In the genomic region with DNA sequence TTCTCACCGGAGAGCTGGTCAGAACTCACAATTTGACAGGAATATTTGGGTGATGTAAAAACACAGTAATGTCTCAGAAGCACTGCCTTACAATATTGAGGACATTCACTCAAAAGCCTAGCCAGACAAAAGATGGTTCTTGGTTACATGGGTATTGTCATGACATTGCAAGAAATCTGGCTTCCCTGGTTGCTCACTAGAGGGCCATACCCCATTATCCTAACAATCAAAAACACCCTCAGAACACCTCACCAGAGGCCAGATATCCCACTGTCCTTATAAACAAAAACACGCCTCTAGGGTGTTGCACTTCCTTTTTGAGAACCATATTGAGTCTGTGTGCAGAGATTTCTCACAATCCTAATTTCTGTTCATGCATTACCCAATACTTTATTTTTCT, we compare ENCODE assay signal across 29 cellular contexts.
"Had no signal": no experiment of that assay in that cellular context is flagged by ENCODE, and none has a peak within 500 bp of the region (broad histone marks: within the 10 kb centered on the region; RNA-seq: fewer than 3 reads in every experiment).

No MANE protein-coding gene starts in this region.

- H3K4me1 Mint-ChIP-seq: memory B cell; mesothelial cell of epicardium; naive thymus-derived CD4-positive, alpha-beta T cell; neural progenitor cell; stimulated activated naive CD8-positive, alpha-beta T cell treated with anti-CD3 and anti-CD28 coated beads, Interleukin-15, amount 100 ng/mL, for 72 hours had no signal

- H3K9me3 Mint-ChIP-seq: mesothelial cell of epicardium, nephron, neural progenitor cell had no signal

- H3K27ac ChIP-seq: colonic mucosa, esophagus muscularis mucosa, foreskin keratinocyte, heart right ventricle, neural progenitor cell, prostate gland, right atrium auricular region, suprapubic skin, vagina had no signal

- H3K36me3 ChIP-seq: colonic mucosa, esophagus muscularis mucosa, heart right ventricle, neural progenitor cell, prostate gland, right atrium auricular region, suprapubic skin, vagina had no signal

- DNase-seq: colonic mucosa; effector CD8-positive, alpha-beta T cell; foreskin keratinocyte; glutamatergic neuron; heart right ventricle; hippocampal formation; kidney glomerular epithelial cell; naive thymus-derived CD4-positive, alpha-beta T cell; stimulated activated CD4-positive, alpha-beta T cell treated with anti-CD3 and anti-CD28 coated beads, Interleukin-12 subunit alpha, Interleukin-12 subunit beta, amount 100 ng/mL, for 4 hours; stimulated activated CD4-positive, alpha-beta T cell treated with anti-CD3 and anti-CD28 coated beads, Interleukin-1b, Interleukin-23, amount 100 ng/mL, for 48 hours; stimulated activated CD4-positive, alpha-beta T cell treated with anti-CD3 and anti-CD28 coated beads, Interleukin-4, amount 100 ng/mL, for 1 hour; stimulated activated CD8-positive, alpha-beta memory T cell treated with anti-CD3 and anti-CD28 coated beads, Interleukin-4, amount 100 ng/mL, for 48 hours; stimulated activated naive CD4-positive, alpha-beta T cell; stimulated activated naive CD8-positive, alpha-beta T cell treated with anti-CD3 and anti-CD28 coated beads, Interleukin-15, amount 100 ng/mL, for 72 hours; trophoblast cell had no signal

- H3K4me3 ChIP-seq: colonic mucosa, esophagus muscularis mucosa, heart right ventricle, lung, neural progenitor cell, prostate gland, right atrium auricular region, smooth muscle cell, suprapubic skin, vagina had no signal

- H3K4me2 ChIP-seq: neural progenitor cell, smooth muscle cell had no signal

- H3K4me1 ChIP-seq: colonic mucosa, esophagus muscularis mucosa, foreskin keratinocyte, neural progenitor cell, prostate gland, right atrium auricular region, suprapubic skin, vagina had no signal

- H3K27me3 Mint-ChIP-seq: dendritic cell treated with granulocyte-macrophage colony-stimulating factor and Interleukin-4, amounts not matched to agents 40 ng/mL and 50 ng/mL, for 4 days; memory B cell; naive thymus-derived CD4-positive, alpha-beta T cell; stimulated activated naive CD8-positive, alpha-beta T cell treated with anti-CD3 and anti-CD28 coated beads, Interleukin-15, amount 100 ng/mL, for 72 hours had no signal

- H3K36me3 Mint-ChIP-seq: memory B cell; mesothelial cell of epicardium; naive thymus-derived CD4-positive, alpha-beta T cell; neural progenitor cell had no signal

- ATAC-seq: foreskin keratinocyte; heart right ventricle; left lobe of liver; naive thymus-derived CD4-positive, alpha-beta T cell; sciatic nerve; stimulated activated naive CD8-positive, alpha-beta T cell treated with anti-CD3 and anti-CD28 coated beads, Interleukin-15, amount 100 ng/mL, for 72 hours had no signal

- H3K9me3 ChIP-seq: colonic mucosa, esophagus muscularis mucosa, heart right ventricle, prostate gland, right atrium auricular region, suprapubic skin, vagina had no signal

- H3K4me3 Mint-ChIP-seq: dendritic cell treated with granulocyte-macrophage colony-stimulating factor and Interleukin-4, amounts not matched to agents 40 ng/mL and 50 ng/mL, for 4 days; memory B cell; mesothelial cell of epicardium; naive thymus-derived CD4-positive, alpha-beta T cell; nephron; neural progenitor cell; stimulated activated naive CD8-positive, alpha-beta T cell treated with anti-CD3 and anti-CD28 coated beads, Interleukin-15, amount 100 ng/mL, for 72 hours had no signal

- H2AFZ ChIP-seq: neural progenitor cell had no signal

- H3K27ac Mint-ChIP-seq: dendritic cell treated with granulocyte-macrophage colony-stimulating factor and Interleukin-4, amounts not matched to agents 40 ng/mL and 50 ng/mL, for 4 days; memory B cell; mesothelial cell of epicardium; naive thymus-derived CD4-positive, alpha-beta T cell; nephron; neural progenitor cell; stimulated activated naive CD8-positive, alpha-beta T cell treated with anti-CD3 and anti-CD28 coated beads, Interleukin-15, amount 100 ng/mL, for 72 hours had no signal

- H3K9ac ChIP-seq: neural progenitor cell had no signal

- H3K27me3 ChIP-seq: colonic mucosa, esophagus muscularis mucosa, foreskin keratinocyte, heart right ventricle, neural progenitor cell, right atrium auricular region, suprapubic skin, vagina had no signal
